8 cellular contexts compared by ENCODE assay signal in genomic region chr9:129225815-129226214, GRCh38. TPM values are rescaled to one million over a fixed set of nuclear protein-coding genes. Genes with fewer than 3 reads are reported as not detected.
A peak's percentile ranks its signal among the peaks of the same experiment; 100 is the strongest.
DNase-seq lines count a peak whose midpoint lies in the region; ATAC-seq and TF ChIP-seq lines count a peak whose summit lies in the region.

No MANE protein-coding gene starts in this region.

- H3K4me1 Mint-ChIP-seq in activated T-cell treated with anti-CD3 and anti-CD28 coated beads, Interleukin-2, amount 50 U/mL, for 24 hours (ENCODE audit: low read depth): peaks cover 38% of the 10 kb centered on the region

- H3K27me3 ChIP-seq in gastrocnemius medialis: no peaks in the 10 kb centered on the region

- H3K27ac ChIP-seq in gastrocnemius medialis: peak overlapping the region in 3 of 4 donors; percentile 28 to 54 (median 37)

- H3K36me3 ChIP-seq in gastrocnemius medialis: no peaks in the 10 kb centered on the region

- H3K4me1 ChIP-seq in gastrocnemius medialis: no peaks in the 10 kb centered on the region

- ATAC-seq in gastrocnemius medialis (peak in 1 of 2 donors; percentile 71), HG03521 (IDR thresholded peaks at IDR 0.05; ENCODE audit: unreplicated experiment) (no peak), HG03520 (IDR thresholded peaks at IDR 0.05; ENCODE audit: unreplicated experiment) (no peak), HG02970 (IDR thresholded peaks at IDR 0.05; ENCODE audit: low FRiP score, unreplicated experiment) (no peak)

- no peak overlapping the region for H3K4me3 Mint-ChIP-seq in activated T-cell treated with anti-CD3 and anti-CD28 coated beads, Interleukin-2, amount 50 U/mL, for 24 hours

- no peaks in the 10 kb centered on the region for H3K27me3 Mint-ChIP-seq in activated T-cell treated with anti-CD3 and anti-CD28 coated beads, Interleukin-2, amount 50 U/mL, for 24 hours

- DNase-seq in Jurkat, Clone E6-1 (ENCODE audit: low read depth, low spot score): peak; percentile 58
- peak; percentile 60 for DNase-seq in activated T-cell treated with anti-CD3 and anti-CD28 coated beads, Interleukin-2, amount 50 U/mL, for 24 hours
- DNase-seq in fibroblast of the aortic adventitia (ENCODE audit: low read depth) (peak; percentile 97), gastrocnemius medialis (peak; percentile 13 to 43), HuH-7.5 (ENCODE audit: low spot score) (no peak)

- intact Hi-C loops in gastrocnemius medialis (cut with DNase I; ENCODE audit: low total_unique reads): no loop called here

- H3K9me3 ChIP-seq in gastrocnemius medialis: no peaks in the 10 kb centered on the region

- H3K9me3 Mint-ChIP-seq in activated T-cell treated with anti-CD3 and anti-CD28 coated beads, Interleukin-2, amount 50 U/mL, for 24 hours: no peaks in the 10 kb centered on the region

- in situ Hi-C loops in gastrocnemius medialis (cut with MboI; ENCODE audit: low sequenced_read_pairs in 4 of 4): no loop called here

- TF ChIP-seq POLR2A in gastrocnemius medialis (IDR thresholded peaks at IDR 0.05): no peak

- H3K27ac Mint-ChIP-seq in activated T-cell treated with anti-CD3 and anti-CD28 coated beads, Interleukin-2, amount 50 U/mL, for 24 hours: peak overlapping the region; percentile 33

- H3K36me3 Mint-ChIP-seq in activated T-cell treated with anti-CD3 and anti-CD28 coated beads, Interleukin-2, amount 50 U/mL, for 24 hours (ENCODE audit: low read depth): no peaks in the 10 kb centered on the region

- H3K4me3 ChIP-seq in Jurkat, Clone E6-1 (ENCODE audit: low read length): no peak overlapping the region
- H3K4me3 ChIP-seq in fibroblast of the aortic adventitia (ENCODE audit: low read depth, low read length) (no peak overlapping the region), gastrocnemius medialis (no peak overlapping the region)

- no peak for TF ChIP-seq CTCF in fibroblast of the aortic adventitia (IDR thresholded peaks at IDR 0.05; ENCODE audit: insufficient read depth, low read length)
- TF ChIP-seq CTCF in gastrocnemius medialis (IDR thresholded peaks at IDR 0.05 in 4 of 5, conservative IDR thresholded peaks at IDR 0.05 in 1 of 5): no peak

RNA-seq across cellular contexts. Expression of gene IER5L, which starts 47.8 kb away (rescaled TPM):
- polyA plus RNA-seq in Jurkat, Clone E6-1 (2012; ENCODE audit: insufficient read depth, insufficient read length): 1.8 TPM
- total RNA-seq in fibroblast of the aortic adventitia (ENCODE audit: low replicate concordance): 28.0 and 42.0 TPM in 2 replicates
- total RNA-seq in gastrocnemius medialis: 1 to 10 TPM in 3 of 4 donors, under 1 TPM in 1; 0.92 to 3.4 (median 2.9) TPM
